ENCODE assay signal across 8 cellular contexts in the genomic region with DNA sequence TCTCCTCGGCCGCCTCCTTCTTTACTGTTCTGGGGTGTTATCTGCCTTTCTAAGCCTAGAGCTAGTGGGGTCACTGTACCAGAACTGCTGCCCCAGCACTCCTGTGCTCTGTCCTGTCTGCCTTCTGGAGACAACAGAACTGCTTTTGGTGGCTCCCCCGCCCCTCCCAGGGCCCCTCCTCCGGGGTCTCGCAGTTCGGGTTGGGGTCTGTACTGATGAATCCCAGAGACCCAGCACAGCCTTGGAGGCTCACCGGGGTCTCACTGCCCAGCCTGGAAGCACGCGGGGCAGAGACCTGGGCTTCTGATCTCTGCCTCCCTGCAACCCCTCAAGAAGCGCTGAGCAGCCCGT. TPM values are rescaled to one million over a fixed set of nuclear protein-coding genes. Genes with fewer than 3 reads are reported as not detected.
A peak's percentile ranks its signal among the peaks of the same experiment; 100 is the strongest.
DNase-seq lines count a peak whose midpoint lies in the region; ATAC-seq and TF ChIP-seq lines count a peak whose summit lies in the region.

No MANE protein-coding gene starts in this region.

- 43 to 48% methylated on average over 4 to 11 of the region's 11 CpGs for WGBS in body of pancreas, 2 donors
- WGBS in tibial nerve, 2 donors = 34 to 41% methylated on average over 6 to 10 of the region's 11 CpGs

- H3K27me3 ChIP-seq in body of pancreas (no peaks in the 10 kb centered on the region), tibial nerve (peaks cover 0 to 16% of the 10 kb centered on the region in 2 donors)

- peaks cover 12% of the 10 kb centered on the region for H3K4me1 Mint-ChIP-seq in activated CD8-positive, alpha-beta memory T cell treated with anti-CD3 and anti-CD28 coated beads, Interleukin-2, amount 10 ng/mL, durations not matched to agents 7 days and 5 days
- H3K4me1 Mint-ChIP-seq in memory B cell = peaks cover 4% of the 10 kb centered on the region

- peak overlapping the region; percentile 46 for H3K4me3 Mint-ChIP-seq in activated CD8-positive, alpha-beta memory T cell treated with anti-CD3 and anti-CD28 coated beads, Interleukin-2, amount 10 ng/mL, durations not matched to agents 7 days and 5 days
- H3K4me3 Mint-ChIP-seq in memory B cell = peak overlapping the region; percentile 79

- no peak for TF ChIP-seq EP300 in tibial nerve (IDR thresholded peaks at IDR 0.05)

- DNase-seq in activated CD8-positive, alpha-beta memory T cell treated with anti-CD3 and anti-CD28 coated beads, Interleukin-2, amount 10 ng/mL, durations not matched to agents 7 days and 5 days = no peak
- no peak for DNase-seq in activated CD8-positive, alpha-beta memory T cell treated with anti-CD3 and anti-CD28 coated beads, Interleukin-2, amount 50 U/mL, for 4 hours
- no peak for DNase-seq in body of pancreas
- no peak for DNase-seq in memory B cell (ENCODE audit: low spot score in 2 of 2)
- DNase-seq in tibial nerve (ENCODE audit: low spot score in 2 of 2) = no peak
- no peak for DNase-seq in 8988T
- DNase-seq in SKM-1 treated with dmso at 0.1 percent for 144 hours (lab: John Stamatoyannopoulos, UW; ENCODE audit: unreplicated experiment) = no peak

- ATAC-seq in activated CD8-positive, alpha-beta memory T cell treated with anti-CD3 and anti-CD28 coated beads, Interleukin-2, amount 10 ng/mL, durations not matched to agents 7 days and 5 days = no peak
- ATAC-seq in body of pancreas (no peak), memory B cell (ENCODE audit: low read depth) (no peak), HG02678 (IDR thresholded peaks at IDR 0.05; ENCODE audit: unreplicated experiment) (no peak)

- CTCF ChIA-PET in activated CD8-positive, alpha-beta memory T cell treated with anti-CD3 and anti-CD28 coated beads, Interleukin-2, amount 10 ng/mL, durations not matched to agents 7 days and 5 days (lab: Charles Lee) = interaction anchor here (0.6 to 3.6 kb wide), 36 partner anchors 9 to 532 kb away, joined by 3 to 39 read pairs (median 6); a partner anchor contains a TSS

- H3K36me3 ChIP-seq in body of pancreas (replicated peaks in 1 of 2; ENCODE audit: insufficient read depth in 1 of 2, low read depth in 2 of 2) = no peaks in the 10 kb centered on the region
- H3K36me3 ChIP-seq in tibial nerve = no peaks in the 10 kb centered on the region

- TF ChIP-seq CTCF in body of pancreas (IDR thresholded peaks at IDR 0.05) (no peak), tibial nerve (IDR thresholded peaks at IDR 0.05) (no peak)

- H3K27me3 Mint-ChIP-seq in activated CD8-positive, alpha-beta memory T cell treated with anti-CD3 and anti-CD28 coated beads, Interleukin-2, amount 10 ng/mL, durations not matched to agents 7 days and 5 days = peaks cover 5% of the 10 kb centered on the region
- peaks cover 33% of the 10 kb centered on the region for H3K27me3 Mint-ChIP-seq in memory B cell

- H3K9me3 ChIP-seq in body of pancreas (no peaks in the 10 kb centered on the region), tibial nerve (no peaks in the 10 kb centered on the region)

- H3K36me3 Mint-ChIP-seq in activated CD8-positive, alpha-beta memory T cell treated with anti-CD3 and anti-CD28 coated beads, Interleukin-2, amount 10 ng/mL, durations not matched to agents 7 days and 5 days = no peaks in the 10 kb centered on the region
- no peaks in the 10 kb centered on the region for H3K36me3 Mint-ChIP-seq in memory B cell

- H3K4me1 ChIP-seq in body of pancreas (peaks cover 40% of the 10 kb centered on the region), tibial nerve (peaks cover 0 to 21% (median 9%) of the 10 kb centered on the region in 4 donors)

- peak overlapping the region in 3 of 4 donors; percentile 63 to 76 (median 65) for H3K27ac ChIP-seq in body of pancreas
- peak overlapping the region in 2 of 4 donors; percentile 17 to 30 for H3K27ac ChIP-seq in tibial nerve

- intact Hi-C loops in body of pancreas (cut with DNase I) = loop anchor here (5.0 to 10.0 kb wide), 2 partner anchors 106 to 498 kb away; a partner anchor contains a TSS

- H3K27ac Mint-ChIP-seq in activated CD8-positive, alpha-beta memory T cell treated with anti-CD3 and anti-CD28 coated beads, Interleukin-2, amount 10 ng/mL, durations not matched to agents 7 days and 5 days = no peak overlapping the region
- no peak overlapping the region for H3K27ac Mint-ChIP-seq in memory B cell

- H3K4me3 ChIP-seq in body of pancreas = peak overlapping the region in 1 of 2 donors; percentile 3
- H3K4me3 ChIP-seq in tibial nerve = peak overlapping the region in 3 of 4 donors; percentile 18 to 48 (median 45)

- no peaks in the 10 kb centered on the region for H3K9me3 Mint-ChIP-seq in activated CD8-positive, alpha-beta memory T cell treated with anti-CD3 and anti-CD28 coated beads, Interleukin-2, amount 10 ng/mL, durations not matched to agents 7 days and 5 days (ENCODE audit: low read depth)
- no peaks in the 10 kb centered on the region for H3K9me3 Mint-ChIP-seq in memory B cell

- TF ChIP-seq POLR2A in body of pancreas (IDR thresholded peaks at IDR 0.05) = no peak
- TF ChIP-seq POLR2A in tibial nerve (IDR thresholded peaks at IDR 0.05) = no peak

RNA-seq across cellular contexts. Expression of a gene that starts 3.2 kb away (rescaled TPM):
- total RNA-seq in activated CD8-positive, alpha-beta memory T cell treated with anti-CD3 and anti-CD28 coated beads, Interleukin-2, amount 10 ng/mL, durations not matched to agents 7 days and 5 days = under 1 TPM; 0.02 to 0.29 TPM
- total RNA-seq in body of pancreas = 10 to 100 TPM; 10.9 to 20.4 TPM
- total RNA-seq in tibial nerve = 10 to 100 TPM in 3 of 4 donors, 1 to 10 TPM in 1; 6.6 to 13.9 (median 12.1) TPM

RNA-seq across cellular contexts. Expression of a gene that starts 48.7 kb away (rescaled TPM):
- total RNA-seq in activated CD8-positive, alpha-beta memory T cell treated with anti-CD3 and anti-CD28 coated beads, Interleukin-2, amount 10 ng/mL, durations not matched to agents 7 days and 5 days = 10 to 100 TPM; 75.5 to 81.7 TPM
- total RNA-seq in body of pancreas (10 to 100 TPM; 32.9 to 34.3 TPM), tibial nerve (10 to 100 TPM; 42.9 to 59.9 (median 49.2) TPM)

Comparison
In these comparisons a context has a peak if more than half of its experiments do, and no peak if none do; other contexts are left out.
1. RNA of a gene that starts 3.2 kb away (total RNA-seq): 10.9 to 20.4 TPM in body of pancreas and 6.6 to 13.9 TPM in tibial nerve; 0.02 to 0.29 TPM in activated CD8-positive, alpha-beta memory T cell treated with anti-CD3 and anti-CD28 coated beads, Interleukin-2, amount 10 ng/mL, durations not matched to agents 7 days and 5 days; every median in the first group is over 4 times any median in the second.